In genomic region chr6:158648682-158649131, GRCh38 we compare ENCODE assay signal across 9 cellular contexts. TPM values are rescaled to one million over a fixed set of nuclear protein-coding genes. Genes with fewer than 3 reads are reported as not detected.
DNase-seq lines count a peak whose midpoint lies in the region; ATAC-seq and TF ChIP-seq lines count a peak whose summit lies in the region.
"Had no signal": no experiment of that assay in that cellular context is flagged by ENCODE, and none has a peak within 500 bp of the region (broad histone marks: within the 10 kb centered on the region; RNA-seq: fewer than 3 reads in every experiment).

No MANE protein-coding gene starts in this region.

- TF ChIP-seq CTCF in Peyer's patch (IDR thresholded peaks at IDR 0.05) (no peak), epithelial cell of proximal tubule (conservative IDR thresholded peaks at IDR 0.05; ENCODE audit: low read depth, low read length) (no peak), spleen (IDR thresholded peaks at IDR 0.05 in 8 of 11, conservative IDR thresholded peaks at IDR 0.05 in 3 of 11) (no peak)

- no peaks in the 10 kb centered on the region for H3K27me3 ChIP-seq in Peyer's patch
- no peaks in the 10 kb centered on the region for H3K27me3 ChIP-seq in spleen (replicated peaks in 1 of 7)

- H3K4me1 ChIP-seq in Peyer's patch = peaks cover 0 to 7% (median 2%) of the 10 kb centered on the region in 4 donors
- H3K4me1 ChIP-seq in spleen = peaks cover 16 to 68% (median 53%) of the 10 kb centered on the region in 6 donors

- TF ChIP-seq POLR2A in Peyer's patch (IDR thresholded peaks at IDR 0.05) (no peak), spleen (IDR thresholded peaks at IDR 0.05) (no peak)

- WGBS in spleen, 5 donors = 68 to 80% (median 77%) methylated on average over 5 of the region's 5 CpGs

- peak; percentile 35 for ATAC-seq in GM21526 (IDR thresholded peaks at IDR 0.05; ENCODE audit: low FRiP score, unreplicated experiment)

- no peak overlapping the region for H3K4me3 ChIP-seq in Peyer's patch
- no peak overlapping the region for H3K4me3 ChIP-seq in epithelial cell of proximal tubule (ENCODE audit: low read depth, low read length)
- peak overlapping the region in 1 of 8 donors; percentile 55 for H3K4me3 ChIP-seq in spleen

- H3K9me3 ChIP-seq in Peyer's patch (no peaks in the 10 kb centered on the region), spleen (no peaks in the 10 kb centered on the region)

- peak overlapping the region; percentile 72 to 78 (median 76) for H3K27ac ChIP-seq in Peyer's patch
- peak overlapping the region; percentile 75 to 95 (median 88) for H3K27ac ChIP-seq in spleen
- H3K27ac ChIP-seq: HL-60 had no signal

- H3K36me3 ChIP-seq in Peyer's patch (no peaks in the 10 kb centered on the region), spleen (peaks cover 0 to 5% (median 0%) of the 10 kb centered on the region in 6 donors)

- intact Hi-C loops in spleen (cut with DNase I; ENCODE audit: low total_unique reads) = no loop called here

- DNase-seq in Caki2 (ENCODE audit: low read depth) = peak; percentile 58
- DNase-seq in Peyer's patch = peak in 2 of 3 donors; percentile 14 to 42
- peak; percentile 80 for DNase-seq in epithelial cell of proximal tubule (ENCODE audit: low read depth)
- no peak for DNase-seq in spleen
- no peak for DNase-seq in SKM-1 (lab: John Stamatoyannopoulos, UW; ENCODE audit: unreplicated experiment)
- no peak for DNase-seq in NK-92 (lab: John Stamatoyannopoulos, UW; ENCODE audit: unreplicated experiment)
- no peak for DNase-seq in DMS53 (lab: John Stamatoyannopoulos, UW)

- in situ Hi-C loops in Caki2 (cut with HindIII; ENCODE audit: low pct_unique_long_range_greater_than_20kb, low sequenced_read_pairs) = no loop called here

RNA-seq across cellular contexts. Expression of gene SYTL3, which starts 1.1 kb away (rescaled TPM):
- total RNA-seq in Caki2 (2014; rRNA removed; shearing (Covaris generic); ENCODE audit: low replicate concordance) = 17.4 and 24.3 TPM in 2 replicates
- total RNA-seq in Peyer's patch (10 to 100 TPM in 3 of 4 donors, 1 to 10 TPM in 1; 4.8 to 23.1 (median 11.3) TPM), epithelial cell of proximal tubule (8.5 and 11.0 TPM in 2 replicates), spleen (10 to 100 TPM; 13.2 to 48.3 (median 19.5) TPM)
- 1 to 10 TPM; 5.9 to 8.5 (median 6.4) TPM for polyA plus RNA-seq in spleen

RNA-seq across cellular contexts. Expression of gene DYNLT1, which starts 4.2 kb away (rescaled TPM):
- 147 and 174 TPM in 2 replicates for total RNA-seq in Caki2 (2014; rRNA removed; shearing (Covaris generic); ENCODE audit: low replicate concordance)
- total RNA-seq in Peyer's patch (100 to 1,000 TPM in 3 of 4 donors, 10 to 100 TPM in 1; 93.8 to 190 (median 146) TPM), epithelial cell of proximal tubule (223 and 295 TPM in 2 replicates), spleen (10 to 100 TPM; 61.3 to 91.3 (median 71.3) TPM)
- 100 to 1,000 TPM in 2 of 3 donors, 10 to 100 TPM in 1; 81.8 to 131 (median 126) TPM for polyA plus RNA-seq in spleen

Comparison
In these comparisons a context has a peak if more than half of its experiments do, and no peak if none do; other contexts are left out.
1. DNase-seq: peak in Caki2 (single experiment), Peyer's patch (2 of 3) and epithelial cell of proximal tubule (single experiment); none in spleen (single experiment), SKM-1 (single experiment), NK-92 (single experiment) and DMS53 (single experiment).